Comparison of ENCODE assay signal across 1 cellular context in the genomic region with DNA sequence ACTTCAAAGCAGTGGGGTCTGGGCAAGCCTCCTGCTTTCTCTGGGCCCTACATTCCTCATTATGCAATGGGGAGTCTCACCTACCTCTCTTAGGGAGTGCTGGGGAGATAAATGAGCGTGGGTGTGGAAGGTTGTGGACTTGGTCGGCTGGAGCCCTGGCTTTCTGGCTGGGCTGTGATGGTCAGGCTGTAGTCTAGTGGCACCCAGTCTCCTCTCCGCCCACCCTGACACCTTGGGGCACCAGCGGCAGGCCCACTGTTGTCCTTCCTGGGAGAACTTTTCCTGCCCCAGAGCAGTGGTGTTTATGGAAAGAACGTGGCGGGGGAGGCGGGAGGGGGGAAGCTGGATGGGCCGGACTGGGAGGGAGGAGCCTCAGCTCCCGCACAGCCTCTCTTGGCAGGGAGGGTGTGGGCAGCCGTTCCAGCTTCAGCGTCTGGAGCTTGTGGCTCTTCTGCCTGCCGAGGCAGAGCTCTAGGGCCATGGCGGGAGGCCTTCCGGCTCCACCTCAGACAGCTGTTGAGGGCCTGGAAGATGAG.
TF ChIP-seq lines count a peak whose summit lies in the region.

No MANE protein-coding gene starts in this region.

TF ChIP-seq in K562, 482 proteins besides CTCF, POLR2A, EP300 and RAD21 (continued from another document):
- TF ChIP-seq, protein P1, sequence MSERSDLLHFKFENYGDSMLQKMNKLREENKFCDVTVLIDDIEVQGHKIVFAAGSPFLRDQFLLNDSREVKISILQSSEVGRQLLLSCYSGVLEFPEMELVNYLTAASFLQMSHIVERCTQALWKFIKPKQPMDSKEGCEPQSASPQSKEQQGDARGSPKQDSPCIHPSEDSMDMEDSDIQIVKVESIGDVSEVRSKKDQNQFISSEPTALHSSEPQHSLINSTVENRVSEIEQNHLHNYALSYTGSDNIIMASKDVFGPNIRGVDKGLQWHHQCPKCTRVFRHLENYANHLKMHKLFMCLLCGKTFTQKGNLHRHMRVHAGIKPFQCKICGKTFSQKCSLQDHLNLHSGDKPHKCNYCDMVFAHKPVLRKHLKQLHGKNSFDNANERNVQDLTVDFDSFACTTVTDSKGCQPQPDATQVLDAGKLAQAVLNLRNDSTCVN (CRISPR knock-in tag; IDR thresholded peaks at IDR 0.05), result 0 out of 2 replicates have a peak, but pooled peaks have one; percentile 43
- no peak for TF ChIP-seq GTF2E2 (tag; IDR thresholded peaks at IDR 0.05)
- TF ChIP-seq ZBTB17 (CRISPR knock-in tag; IDR thresholded peaks at IDR 0.05), result peak; percentile 55; the same call in 1 of the 2 replicates
- no peak for TF ChIP-seq CTBP1 (IDR thresholded peaks at IDR 0.05; ENCODE audit: borderline replicate concordance)
- 0 out of 2 replicates have a peak, but pooled peaks have one; percentile 11 for TF ChIP-seq ETV1 (tag; conservative IDR thresholded peaks at IDR 0.05; ENCODE audit: low read depth)
- no peak for TF ChIP-seq ZNF830 (CRISPR knock-in tag; IDR thresholded peaks at IDR 0.05)
- TF ChIP-seq PHF8 (IDR thresholded peaks at IDR 0.05; ENCODE audit: borderline replicate concordance, low read length), result peak; percentile 29; the same call in 1 of the 2 replicates
- 0 out of 2 replicates have a peak, but pooled peaks have one; percentile 15 for TF ChIP-seq ATF7 (IDR thresholded peaks at IDR 0.05)
- peak; percentile 64 for TF ChIP-seq L3MBTL2 (IDR thresholded peaks at IDR 0.05)
- TF ChIP-seq CEBPB (tag; IDR thresholded peaks at IDR 0.05), result peak; percentile 59
- TF ChIP-seq CXXC5 (CRISPR knock-in tag; IDR thresholded peaks at IDR 0.05), result 0 out of 2 replicates have a peak, but pooled peaks have one; percentile 41
- TF ChIP-seq, protein P2, sequence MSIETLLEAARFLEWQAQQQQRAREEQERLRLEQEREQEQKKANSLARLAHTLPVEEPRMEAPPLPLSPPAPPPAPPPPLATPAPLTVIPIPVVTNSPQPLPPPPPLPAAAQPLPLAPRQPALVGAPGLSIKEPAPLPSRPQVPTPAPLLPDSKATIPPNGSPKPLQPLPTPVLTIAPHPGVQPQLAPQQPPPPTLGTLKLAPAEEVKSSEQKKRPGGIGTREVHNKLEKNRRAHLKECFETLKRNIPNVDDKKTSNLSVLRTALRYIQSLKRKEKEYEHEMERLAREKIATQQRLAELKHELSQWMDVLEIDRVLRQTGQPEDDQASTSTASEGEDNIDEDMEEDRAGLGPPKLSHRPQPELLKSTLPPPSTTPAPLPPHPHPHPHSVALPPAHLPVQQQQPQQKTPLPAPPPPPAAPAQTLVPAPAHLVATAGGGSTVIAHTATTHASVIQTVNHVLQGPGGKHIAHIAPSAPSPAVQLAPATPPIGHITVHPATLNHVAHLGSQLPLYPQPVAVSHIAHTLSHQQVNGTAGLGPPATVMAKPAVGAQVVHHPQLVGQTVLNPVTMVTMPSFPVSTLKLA (conservative IDR thresholded peaks at IDR 0.05), result 0 out of 4 replicates have a peak, but pooled peaks of 1 of the 2 experiments have one; percentile 45
- peak; percentile 20 to 68; a peak in 3 of 4 replicates for TF ChIP-seq MAZ (CRISPR knock-in tag; conservative IDR thresholded peaks at IDR 0.05 in 1 of 2, IDR thresholded peaks at IDR 0.05 in 1 of 2)
- TF ChIP-seq, protein P3, sequence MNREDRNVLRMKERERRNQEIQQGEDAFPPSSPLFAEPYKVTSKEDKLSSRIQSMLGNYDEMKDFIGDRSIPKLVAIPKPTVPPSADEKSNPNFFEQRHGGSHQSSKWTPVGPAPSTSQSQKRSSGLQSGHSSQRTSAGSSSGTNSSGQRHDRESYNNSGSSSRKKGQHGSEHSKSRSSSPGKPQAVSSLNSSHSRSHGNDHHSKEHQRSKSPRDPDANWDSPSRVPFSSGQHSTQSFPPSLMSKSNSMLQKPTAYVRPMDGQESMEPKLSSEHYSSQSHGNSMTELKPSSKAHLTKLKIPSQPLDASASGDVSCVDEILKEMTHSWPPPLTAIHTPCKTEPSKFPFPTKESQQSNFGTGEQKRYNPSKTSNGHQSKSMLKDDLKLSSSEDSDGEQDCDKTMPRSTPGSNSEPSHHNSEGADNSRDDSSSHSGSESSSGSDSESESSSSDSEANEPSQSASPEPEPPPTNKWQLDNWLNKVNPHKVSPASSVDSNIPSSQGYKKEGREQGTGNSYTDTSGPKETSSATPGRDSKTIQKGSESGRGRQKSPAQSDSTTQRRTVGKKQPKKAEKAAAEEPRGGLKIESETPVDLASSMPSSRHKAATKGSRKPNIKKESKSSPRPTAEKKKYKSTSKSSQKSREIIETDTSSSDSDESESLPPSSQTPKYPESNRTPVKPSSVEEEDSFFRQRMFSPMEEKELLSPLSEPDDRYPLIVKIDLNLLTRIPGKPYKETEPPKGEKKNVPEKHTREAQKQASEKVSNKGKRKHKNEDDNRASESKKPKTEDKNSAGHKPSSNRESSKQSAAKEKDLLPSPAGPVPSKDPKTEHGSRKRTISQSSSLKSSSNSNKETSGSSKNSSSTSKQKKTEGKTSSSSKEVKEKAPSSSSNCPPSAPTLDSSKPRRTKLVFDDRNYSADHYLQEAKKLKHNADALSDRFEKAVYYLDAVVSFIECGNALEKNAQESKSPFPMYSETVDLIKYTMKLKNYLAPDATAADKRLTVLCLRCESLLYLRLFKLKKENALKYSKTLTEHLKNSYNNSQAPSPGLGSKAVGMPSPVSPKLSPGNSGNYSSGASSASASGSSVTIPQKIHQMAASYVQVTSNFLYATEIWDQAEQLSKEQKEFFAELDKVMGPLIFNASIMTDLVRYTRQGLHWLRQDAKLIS (CRISPR knock-in tag; IDR thresholded peaks at IDR 0.05), result no peak
